ENCODE assay signal across 8 cellular contexts in genomic region chr11:60251485-60252207, GRCh38. TPM values are rescaled to one million over a fixed set of nuclear protein-coding genes. Genes with fewer than 3 reads are reported as not detected.
DNase-seq lines count a peak whose midpoint lies in the region; ATAC-seq and TF ChIP-seq lines count a peak whose summit lies in the region.

No MANE protein-coding gene starts in this region.

- H3K9me3 ChIP-seq in Loucy (ENCODE audit: insufficient read depth, low read depth, low read length) (peaks cover 14% of the 10 kb centered on the region; the same call in 1 of the 2 replicates), ascending aorta (no peaks in the 10 kb centered on the region), left lung (peaks cover 0 to 8% of the 10 kb centered on the region in 2 donors)

- TF ChIP-seq CTCF in GM06990 (IDR thresholded peaks at IDR 0.05; ENCODE audit: insufficient read depth, low read length, poor library complexity, severe bottlenecking) (peak; percentile 46), Loucy (conservative IDR thresholded peaks at IDR 0.05; ENCODE audit: low read length) (peak; percentile 53), ascending aorta (IDR thresholded peaks at IDR 0.05) (peak in 2 of 3 experiments; percentile 16 to 41), left lung (IDR thresholded peaks at IDR 0.05) (peak in 1 of 2 donors; percentile 51)

- H3K27me3 ChIP-seq in GM06990 (replicated peaks; ENCODE audit: control insufficient read depth, insufficient read depth, low read length) (no peaks in the 10 kb centered on the region), Loucy (ENCODE audit: insufficient read depth, low read length, poor library complexity, severe bottlenecking) (no peaks in the 10 kb centered on the region), ascending aorta (no peaks in the 10 kb centered on the region), left lung (no peaks in the 10 kb centered on the region)

- H3K36me3 ChIP-seq in GM06990 (ENCODE audit: control insufficient read depth, insufficient read depth, low read length) (no peaks in the 10 kb centered on the region), Loucy (ENCODE audit: insufficient read depth, low read length) (no peaks in the 10 kb centered on the region), ascending aorta (no peaks in the 10 kb centered on the region), left lung (no peaks in the 10 kb centered on the region)

- H3K9me2 ChIP-seq in Loucy (replicated peaks; ENCODE audit: low read depth, low read length) = no peaks in the 10 kb centered on the region

- H3K9ac ChIP-seq in Loucy (ENCODE audit: low read depth, low read length, poor library complexity, severe bottlenecking) = no peak overlapping the region

- no peak overlapping the region for H3K27ac ChIP-seq in ascending aorta
- peak overlapping the region in 1 of 2 donors; percentile 53 for H3K27ac ChIP-seq in left lung

- H3K79me2 ChIP-seq in Loucy (ENCODE audit: insufficient read depth, low read length) = no peaks in the 10 kb centered on the region

- H4K20me1 ChIP-seq in Loucy (ENCODE audit: insufficient read depth, low read length, poor library complexity, severe bottlenecking) = no peaks in the 10 kb centered on the region

- ATAC-seq in left lung (peak; percentile 45), HG03045 (IDR thresholded peaks at IDR 0.05; ENCODE audit: unreplicated experiment) (no peak)

- no peak overlapping the region for H3K4me3 ChIP-seq in GM06990 (replicated peaks; ENCODE audit: low read depth, low read length)
- no peak overlapping the region for H3K4me3 ChIP-seq in Loucy (ENCODE audit: low read length, poor library complexity, severe bottlenecking)
- H3K4me3 ChIP-seq in ascending aorta = no peak overlapping the region
- no peak overlapping the region for H3K4me3 ChIP-seq in left lung

- intact Hi-C loops in ascending aorta (cut with DNase I) (loop anchor here (10.0 kb wide), 1 partner anchor 427 kb away; no protein-coding TSS in a partner anchor), left lung (cut with DNase I) (no loop called here)

- H2AFZ ChIP-seq in Loucy (ENCODE audit: low read length) = no peak overlapping the region

- DNase-seq in GM06990 (ENCODE audit: extremely low read depth, insufficient read length) (peak; percentile 26), ascending aorta (ENCODE audit: low spot score in 2 of 2) (no peak), left lung (no peak), SK-N-DZ (ENCODE audit: low spot score) (no peak), HuH-7.5 (ENCODE audit: low spot score) (no peak)
- no peak for DNase-seq in stimulated activated CD4-positive, alpha-beta T cell treated with anti-CD3 and anti-CD28 coated beads, Interleukin-12 subunit alpha, Interleukin-12 subunit beta, amount 100 ng/mL, for 4 hours

- H3K4me1 ChIP-seq in Loucy (ENCODE audit: insufficient read depth, low read length, poor library complexity, severe bottlenecking) (no peaks in the 10 kb centered on the region), ascending aorta (no peaks in the 10 kb centered on the region), left lung (peaks cover 0 to 28% of the 10 kb centered on the region in 2 donors)

- H3F3A ChIP-seq in Loucy (ENCODE audit: low read depth) = no peaks in the 10 kb centered on the region

- H3K4me2 ChIP-seq in Loucy (ENCODE audit: low read depth, low read length, poor library complexity, severe bottlenecking) = no peak overlapping the region

RNA-seq across cellular contexts. Expression of gene MS4A4E, which starts 8.7 kb away (rescaled TPM):
- 0.75 TPM for total RNA-seq in ascending aorta
- total RNA-seq in left lung = 1 to 10 TPM; 1.4 to 2.1 TPM
- not detected in 2 replicates for polyA plus RNA-seq in SK-N-DZ (2014; cell fraction: cytosol; rRNA removed)
- polyA plus RNA-seq in SK-N-DZ (2014; cell fraction: nucleus; rRNA removed) = not detected in 2 replicates

RNA-seq across cellular contexts. Expression of gene MS4A4A, which starts 28.8 kb away (rescaled TPM):
- total RNA-seq in ascending aorta (7.9 TPM), left lung (10 to 100 TPM; 57.5 to 93.6 TPM)
- not detected in 2 replicates for polyA plus RNA-seq in SK-N-DZ (2014; cell fraction: cytosol; rRNA removed)
- not detected in 2 replicates for polyA plus RNA-seq in SK-N-DZ (2014; cell fraction: nucleus; rRNA removed)
